Comparison of ENCODE assay signal across 8 cellular contexts in genomic region chr2:127649684-127650040, GRCh38. TPM values are rescaled to one million over a fixed set of nuclear protein-coding genes. Genes with fewer than 3 reads are reported as not detected.
DNase-seq lines count a peak whose midpoint lies in the region; ATAC-seq, FAIRE-seq and TF ChIP-seq lines count a peak whose summit lies in the region.

No MANE protein-coding gene starts in this region.

- H3K27ac ChIP-seq in heart left ventricle: peak overlapping the region; percentile 50 to 98 (median 84)

- H3K4me1 Mint-ChIP-seq in activated naive CD8-positive, alpha-beta T cell treated with anti-CD3 and anti-CD28 coated beads, Interleukin-2, amount 50 U/mL, for 24 hours: peaks cover 8% of the 10 kb centered on the region

- no peaks in the 10 kb centered on the region for H3K9me3 ChIP-seq in heart left ventricle

- intact Hi-C loops in heart left ventricle (cut with DNase I): loop anchor here in 8 of 10 donors (2.0 to 10.0 kb wide), 8 partner anchors 25 to 57 kb away; partner anchors contain the start of genes LIMS2 (in 1 of the 8) and SFT2D3 (in 1 of the 8)

- peak; percentile 82 for DNase-seq in COR-L47 (lab: John Stamatoyannopoulos, UW)
- peak; percentile 85 for DNase-seq in NB4 (ENCODE audit: low read depth)
- DNase-seq in T follicular helper cell (ENCODE audit: low read depth): peak; percentile 75
- peak; percentile 94 for DNase-seq in activated naive CD8-positive, alpha-beta T cell treated with anti-CD3 and anti-CD28 coated beads, Interleukin-2, amount 50 U/mL, for 24 hours
- DNase-seq in heart left ventricle: peak; percentile 84 to 93 (median 85)
- DNase-seq in pulmonary artery endothelial cell (ENCODE audit: low read depth, low spot score): peak; percentile 64
- DNase-seq in urothelium cell line (ENCODE audit: low spot score): peak; percentile 87

- ATAC-seq in GM21717 (IDR thresholded peaks at IDR 0.05; ENCODE audit: unreplicated experiment) (peak; percentile 61), heart left ventricle (peak; percentile 8 to 38 (median 18))
- ATAC-seq in activated naive CD8-positive, alpha-beta T cell treated with anti-CD3 and anti-CD28 coated beads, Interleukin-2, amount 50 U/mL, for 24 hours: peak; percentile 73

- H3K36me3 ChIP-seq in heart left ventricle: peaks cover 0 to 54% (median 36%) of the 10 kb centered on the region in 9 donors

- TF ChIP-seq POLR2A in NB4 (IDR thresholded peaks at IDR 0.05; ENCODE audit: extremely low read depth, insufficient read length): no peak
- no peak for TF ChIP-seq POLR2A in heart left ventricle (IDR thresholded peaks at IDR 0.05)

- H3K27me3 Mint-ChIP-seq in activated naive CD8-positive, alpha-beta T cell treated with anti-CD3 and anti-CD28 coated beads, Interleukin-2, amount 50 U/mL, for 24 hours: no peaks in the 10 kb centered on the region

- no peak overlapping the region for H3K27ac Mint-ChIP-seq in activated naive CD8-positive, alpha-beta T cell treated with anti-CD3 and anti-CD28 coated beads, Interleukin-2, amount 50 U/mL, for 24 hours

- H3K4me3 ChIP-seq in NB4 (ENCODE audit: low read depth, low read length): no peak overlapping the region
- no peak overlapping the region for H3K4me3 ChIP-seq in heart left ventricle

- H3K4me3 Mint-ChIP-seq in activated naive CD8-positive, alpha-beta T cell treated with anti-CD3 and anti-CD28 coated beads, Interleukin-2, amount 50 U/mL, for 24 hours: peak overlapping the region; percentile 48

- peaks cover 29 to 91% (median 80%) of the 10 kb centered on the region in 12 donors for H3K4me1 ChIP-seq in heart left ventricle

- no peaks in the 10 kb centered on the region for H3K27me3 ChIP-seq in heart left ventricle

- no peaks in the 10 kb centered on the region for H3K9me3 Mint-ChIP-seq in activated naive CD8-positive, alpha-beta T cell treated with anti-CD3 and anti-CD28 coated beads, Interleukin-2, amount 50 U/mL, for 24 hours

- FAIRE-seq in urothelium cell line (lab: Jason Lieb, UNC): peak; percentile 93

- 5 to 10% (median 10%) methylated on average over 5 to 7 of the region's 7 CpGs for WGBS in heart left ventricle, 4 donors

- peak; percentile 92 for TF ChIP-seq CTCF in NB4 (IDR thresholded peaks at IDR 0.05; ENCODE audit: low read depth, low read length)
- peak; percentile 73 to 93 (median 88) for TF ChIP-seq CTCF in heart left ventricle (IDR thresholded peaks at IDR 0.05)

- H3K36me3 Mint-ChIP-seq in activated naive CD8-positive, alpha-beta T cell treated with anti-CD3 and anti-CD28 coated beads, Interleukin-2, amount 50 U/mL, for 24 hours (ENCODE audit: low read depth): no peaks in the 10 kb centered on the region

RNA-seq across cellular contexts. Expression of gene GPR17, which starts 3.7 kb away (rescaled TPM):
- total RNA-seq in heart left ventricle (under 1 TPM in 6 of 9 donors, not detected in 3; 0.10 to 0.36 (median 0.24) TPM), pulmonary artery endothelial cell (not detected in 2 replicates)
- polyA plus RNA-seq in heart left ventricle: 1 to 10 TPM in 1 of 2 donors, under 1 TPM in 1; 0.26 to 8.0 TPM

RNA-seq across cellular contexts. Expression of gene LIMS2, which starts 25.7 kb away (rescaled TPM):
- total RNA-seq in heart left ventricle: 100 to 1,000 TPM in 7 of 9 donors, 10 to 100 TPM in 2; 97.1 to 225 (median 158) TPM
- 100 to 1,000 TPM; 115 to 293 TPM for polyA plus RNA-seq in heart left ventricle
- total RNA-seq in pulmonary artery endothelial cell: 5.7 and 12.4 TPM in 2 replicates

RNA-seq across cellular contexts. Expression of gene SFT2D3, which starts 51.6 kb away (rescaled TPM):
- 1 to 10 TPM; 2.4 to 5.2 (median 3.7) TPM for total RNA-seq in heart left ventricle
- polyA plus RNA-seq in heart left ventricle: 1 to 10 TPM; 2.8 to 3.4 TPM
- 2.5 and 4.8 TPM in 2 replicates for total RNA-seq in pulmonary artery endothelial cell

Comparison
In these comparisons a context has a peak if more than half of its experiments do, and no peak if none do; other contexts are left out.
1. ATAC-seq: peak in every context shown above with its lines; median percentile 73 in activated naive CD8-positive, alpha-beta T cell treated with anti-CD3 and anti-CD28 coated beads, Interleukin-2, amount 50 U/mL, for 24 hours; 61 in GM21717; 18 in heart left ventricle.